In genomic region chr5:147567917-147568598, GRCh38 we compare ENCODE assay signal across 12 cellular contexts. TPM values are rescaled to one million over a fixed set of nuclear protein-coding genes. Genes with fewer than 3 reads are reported as not detected.
DNase-seq lines count a peak whose midpoint lies in the region; ATAC-seq, FAIRE-seq and TF ChIP-seq lines count a peak whose summit lies in the region.
"Had no signal": no experiment of that assay in that cellular context is flagged by ENCODE, and none has a peak within 500 bp of the region (broad histone marks: within the 10 kb centered on the region; RNA-seq: fewer than 3 reads in every experiment).

No MANE protein-coding gene starts in this region.

- DNase-seq in DMS 273 (lab: John Stamatoyannopoulos, UW; ENCODE audit: unreplicated experiment) (peak; percentile 16), DMS 273 treated with DMSO at 0.1 percent for 48 hours (lab: John Stamatoyannopoulos, UW) (no peak), RCC 7860 (ENCODE audit: low spot score) (peak; percentile 22), fibroblast of peridontal ligament (ENCODE audit: extremely low read depth) (peak; percentile 35), retinal pigment epithelial cell (ENCODE audit: low read depth) (peak; percentile 31), ascending aorta (ENCODE audit: low spot score in 2 of 2) (no peak)
- no peak for DNase-seq in stimulated activated CD4-positive, alpha-beta T cell treated with anti-CD3 and anti-CD28 coated beads, Interleukin-2, amount 100 ng/mL, for 24 hours
- DNase-seq: activated CD8-positive, alpha-beta memory T cell treated with anti-CD3 and anti-CD28 coated beads for 24 hours; spleen; T-helper 1 cell had no signal

- no peaks in the 10 kb centered on the region for H3K4me1 ChIP-seq in ascending aorta
- H3K4me1 ChIP-seq: spleen had no signal

- H3K27me3 ChIP-seq in ascending aorta, result no peaks in the 10 kb centered on the region
- H3K27me3 ChIP-seq: spleen had no signal

- intact Hi-C loops in ascending aorta (cut with DNase I), result no loop called here

- TF ChIP-seq CTCF in retinal pigment epithelial cell (conservative IDR thresholded peaks at IDR 0.05; ENCODE audit: low read depth, low read length), result no peak
- TF ChIP-seq CTCF in ascending aorta (IDR thresholded peaks at IDR 0.05), result no peak

- no peak overlapping the region for H3K27ac ChIP-seq in ascending aorta
- H3K27ac ChIP-seq: 22Rv1, spleen had no signal

- H3K4me3 ChIP-seq in retinal pigment epithelial cell (ENCODE audit: low read length) (no peak overlapping the region), ascending aorta (no peak overlapping the region)
- H3K4me3 ChIP-seq: spleen had no signal

- FAIRE-seq in RCC 7860 (lab: Jason Lieb, UNC), result no peak

- H3K36me3 ChIP-seq in ascending aorta, result no peaks in the 10 kb centered on the region
- H3K36me3 ChIP-seq: spleen had no signal

- H3K9me3 ChIP-seq in ascending aorta, result no peaks in the 10 kb centered on the region
- H3K9me3 ChIP-seq: spleen had no signal

- ATAC-seq in GM21529 (IDR thresholded peaks at IDR 0.05; ENCODE audit: unreplicated experiment), result no peak

RNA-seq across cellular contexts. Expression of gene DPYSL3, which starts 58.2 kb away (rescaled TPM):
- total RNA-seq in ascending aorta, result 110 TPM

Comparison
In these comparisons a context has a peak if more than half of its experiments do, and no peak if none do; other contexts are left out.
1. DNase-seq: peak in DMS 273 (single experiment), RCC 7860 (single experiment), fibroblast of peridontal ligament (single experiment) and retinal pigment epithelial cell (single experiment); none in DMS 273 treated with DMSO at 0.1 percent for 48 hours (single experiment), ascending aorta (0 of 2) and stimulated activated CD4-positive, alpha-beta T cell treated with anti-CD3 and anti-CD28 coated beads, Interleukin-2, amount 100 ng/mL, for 24 hours (0 of 2).